Comparison of ENCODE assay signal across 8 cellular contexts in the genomic region with DNA sequence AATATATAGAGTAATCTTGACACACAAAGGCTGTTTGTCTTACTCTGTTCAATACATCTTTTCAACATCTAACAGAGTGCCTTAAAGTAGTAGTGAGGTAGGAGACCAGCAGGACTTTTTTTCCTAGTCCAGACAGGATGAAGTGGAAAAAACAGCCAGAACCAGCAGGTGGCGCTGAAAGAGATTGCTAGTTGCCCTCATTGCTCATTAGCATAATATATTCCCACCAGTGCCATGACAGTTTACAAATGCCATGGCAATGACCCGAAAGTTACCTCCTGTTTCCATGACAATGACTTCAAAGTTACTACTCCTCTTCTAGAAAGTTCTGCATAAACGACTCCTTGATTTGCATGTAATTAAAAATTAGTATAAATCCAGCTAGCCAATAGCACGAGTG.
DNase-seq lines count a peak whose midpoint lies in the region; ATAC-seq, FAIRE-seq and TF ChIP-seq lines count a peak whose summit lies in the region.

No MANE protein-coding gene starts in this region.

- DNase-seq in D721Med (ENCODE audit: insufficient read length, low spot score) (no peak), HT1080 (ENCODE audit: low read depth) (peak; percentile 58), kidney tubule cell (ENCODE audit: low spot score) (peak; percentile 57), COR-L47 (lab: John Stamatoyannopoulos, UW) (no peak), Ammon's horn (ENCODE audit: low spot score) (no peak)
- DNase-seq in natural killer cell treated with Interleukin-12 subunit alpha and Interleukin-12 subunit beta and Interleukin-15 and Interleukin-18, amount 100 ng/mL, for 72 hours (ENCODE audit: low spot score): no peak

- H3K9me3 Mint-ChIP-seq in natural killer cell treated with Interleukin-12 subunit alpha and Interleukin-12 subunit beta and Interleukin-15 and Interleukin-18, amount 100 ng/mL, for 72 hours: peaks cover 11% of the 10 kb centered on the region

- peak; percentile 82 for ATAC-seq in GM18868 (IDR thresholded peaks at IDR 0.05; ENCODE audit: unreplicated experiment)
- no peak for ATAC-seq in natural killer cell treated with Interleukin-12 subunit alpha and Interleukin-12 subunit beta and Interleukin-15 and Interleukin-18, amount 100 ng/mL, for 72 hours

- FAIRE-seq in D721Med (lab: Jason Lieb, UNC): no peak

- no peak overlapping the region for H3K27ac Mint-ChIP-seq in natural killer cell treated with Interleukin-12 subunit alpha and Interleukin-12 subunit beta and Interleukin-15 and Interleukin-18, amount 100 ng/mL, for 72 hours

- no peaks in the 10 kb centered on the region for H3K27me3 Mint-ChIP-seq in natural killer cell treated with Interleukin-12 subunit alpha and Interleukin-12 subunit beta and Interleukin-15 and Interleukin-18, amount 100 ng/mL, for 72 hours

- H3K36me3 Mint-ChIP-seq in natural killer cell treated with Interleukin-12 subunit alpha and Interleukin-12 subunit beta and Interleukin-15 and Interleukin-18, amount 100 ng/mL, for 72 hours: no peaks in the 10 kb centered on the region

- H3K4me1 Mint-ChIP-seq in natural killer cell treated with Interleukin-12 subunit alpha and Interleukin-12 subunit beta and Interleukin-15 and Interleukin-18, amount 100 ng/mL, for 72 hours (ENCODE audit: low read depth in 2 of 2): no peaks in the 10 kb centered on the region

- no peak overlapping the region for H3K4me3 ChIP-seq in WI38 (ENCODE audit: low read depth, low read length)

- TF ChIP-seq CTCF in D721Med (IDR thresholded peaks at IDR 0.05; ENCODE audit: insufficient read depth, missing control alignments): peak; percentile 59
- TF ChIP-seq CTCF in WI38 (IDR thresholded peaks at IDR 0.05; ENCODE audit: low read depth, low read length): 0 out of 2 replicates have a peak, but pooled peaks have one; percentile 19

- H3K4me3 Mint-ChIP-seq in natural killer cell treated with Interleukin-12 subunit alpha and Interleukin-12 subunit beta and Interleukin-15 and Interleukin-18, amount 100 ng/mL, for 72 hours: no peak overlapping the region

Comparison
In these comparisons a context has a peak if more than half of its experiments do, and no peak if none do; other contexts are left out.
1. DNase-seq: peak in HT1080 (single experiment) and kidney tubule cell (single experiment); none in D721Med (single experiment), COR-L47 (single experiment), natural killer cell treated with Interleukin-12 subunit alpha and Interleukin-12 subunit beta and Interleukin-15 and Interleukin-18, amount 100 ng/mL, for 72 hours (single experiment) and Ammon's horn (single experiment).